ENCODE assay signal across 35 cellular contexts in genomic region chr12:50263832-50264231, GRCh38. TPM values are rescaled to one million over a fixed set of nuclear protein-coding genes. Genes with fewer than 3 reads are reported as not detected.
A peak's percentile ranks its signal among the peaks of the same experiment; 100 is the strongest.
DNase-seq lines count a peak whose midpoint lies in the region; ATAC-seq, FAIRE-seq and TF ChIP-seq lines count a peak whose summit lies in the region.
"Had no signal": no experiment of that assay in that cellular context is flagged by ENCODE, and none has a peak within 500 bp of the region (broad histone marks: within the 10 kb centered on the region; RNA-seq: fewer than 3 reads in every experiment).

No MANE protein-coding gene starts in this region.

- in situ Hi-C loops in Panc1 (cut with HindIII; ENCODE audit: low pct_unique_long_range_greater_than_20kb, low sequenced_read_pairs) (no loop called here), K562 (cut with MboI) (no loop called here)

- H3K4me3 ChIP-seq in SK-N-SH (ENCODE audit: low read depth in 2 of 2, low read length in 1 of 2) (no peak overlapping the region), HEK293 (ENCODE audit: low read depth, low read length) (no peak overlapping the region), Panc1 (ENCODE audit: low read depth in 2 of 2, low read length in 2 of 2) (no peak overlapping the region), K562 (no peak overlapping the region), tibial nerve (no peak overlapping the region)
- H3K4me3 ChIP-seq: A549; BLaER1; BLaER1 treated with 17β-estradiol and CSF1 and Interleukin-3, amounts not matched to agents 10 nM and 100 nM had no signal

- TF ChIP-seq POLR2A in K562 (conservative IDR thresholded peaks at IDR 0.05), result no peak
- no peak for TF ChIP-seq POLR2A in tibial nerve (IDR thresholded peaks at IDR 0.05)

- H3K27me3 ChIP-seq in SK-N-SH (ENCODE audit: insufficient read depth) (no peaks in the 10 kb centered on the region), Panc1 (ENCODE audit: control insufficient read depth, insufficient read depth, low read length) (no peaks in the 10 kb centered on the region), K562 (ENCODE audit: control insufficient read depth in 2 of 2, insufficient read depth in 2 of 2, low read length in 2 of 2) (no peaks in the 10 kb centered on the region), tibial nerve (no peaks in the 10 kb centered on the region)
- H3K27me3 ChIP-seq: BE2C; BLaER1; BLaER1 treated with 17β-estradiol and CSF1 and Interleukin-3, amounts not matched to agents 10 nM and 100 nM had no signal

- POLR2A ChIA-PET in SK-N-SH (lab: Yijun Ruan, JAX) (no interaction called here), HEK293 (lab: Yijun Ruan, JAX) (no interaction called here), Panc1 (lab: Charles Lee) (no interaction called here), K562 (lab: Yijun Ruan, JAX) (no interaction called here)

- H3K27ac ChIP-seq in SK-N-SH (ENCODE audit: low read depth in 2 of 2, low read length in 1 of 2), result no peak overlapping the region
- H3K27ac ChIP-seq in HEK293 (ENCODE audit: extremely low read depth, low read depth, low read length), result no peak overlapping the region
- H3K27ac ChIP-seq in Panc1 (ENCODE audit: low read length), result peak overlapping the region; percentile 14; the same call in 1 of the 2 replicates
- H3K27ac ChIP-seq in K562 (ENCODE audit: extremely low read depth, low read depth, low read length), result no peak overlapping the region
- H3K27ac ChIP-seq in tibial nerve, result no peak overlapping the region
- H3K27ac ChIP-seq: 22Rv1; A549; BLaER1; BLaER1 treated with 17β-estradiol and CSF1 and Interleukin-3, amounts not matched to agents 10 nM and 100 nM; C4-2B had no signal

- intact Hi-C loops in Panc1 (cut with micrococcal nuclease; ENCODE audit: unreplicated experiment), result no loop called here
- intact Hi-C loops in K562 (cut with micrococcal nuclease), result loop anchor here (5.0 kb wide), 1 partner anchor 48 kb away; no protein-coding TSS in a partner anchor

- H3K4me1 ChIP-seq in SK-N-SH (ENCODE audit: control insufficient read depth in 1 of 2, insufficient read depth in 2 of 2, low read depth in 1 of 2, low read length in 1 of 2), result peaks cover 3 to 9% of the 10 kb centered on the region in 2 experiments; a peak in 2 of 4 replicates
- peaks cover 8% of the 10 kb centered on the region; the same call in 1 of the 2 replicates for H3K4me1 ChIP-seq in HEK293 (ENCODE audit: control insufficient read depth, insufficient read depth, low read length)
- peaks cover 45% of the 10 kb centered on the region for H3K4me1 ChIP-seq in Panc1 (ENCODE audit: control insufficient read depth, insufficient read depth, low read length)
- H3K4me1 ChIP-seq in K562 (replicated peaks in 1 of 2; ENCODE audit: control insufficient read depth in 2 of 2, insufficient read depth in 2 of 2, low read length in 2 of 2), result peaks cover 4 to 10% of the 10 kb centered on the region in 2 experiments; a peak in 3 of 5 replicates
- peaks cover 0 to 21% (median 11%) of the 10 kb centered on the region in 4 donors for H3K4me1 ChIP-seq in tibial nerve

- no peaks in the 10 kb centered on the region for H3K9me2 ChIP-seq in SK-N-SH

- FAIRE-seq in K562 (lab: Jason Lieb, UNC), result no peak
- FAIRE-seq: A204.1, A549, D721Med had no signal

- H3K4me2 ChIP-seq in SK-N-SH (no peak overlapping the region), K562 (ENCODE audit: insufficient read depth, low read length) (no peak overlapping the region)
- H3K4me2 ChIP-seq: A549; BLaER1; BLaER1 treated with 17β-estradiol and CSF1 and Interleukin-3, amounts not matched to agents 10 nM and 100 nM had no signal

- no peaks in the 10 kb centered on the region for H3K9me1 ChIP-seq in K562 (ENCODE audit: control insufficient read depth, insufficient read depth, low read length)

- BruUV-seq in Panc1 (replicated peaks; lab: Mats Ljungman, UMichigan) (no TSS peak), K562 (replicated peaks; lab: Mats Ljungman, UMichigan) (no TSS peak)

- H3K36me3 ChIP-seq in SK-N-SH (replicated peaks in 1 of 2; ENCODE audit: control insufficient read depth in 1 of 2, insufficient read depth in 2 of 2, low read length in 1 of 2) (no peaks in the 10 kb centered on the region), HEK293 (ENCODE audit: control insufficient read depth in 2 of 2, insufficient read depth in 1 of 2, low read length in 2 of 2) (no peaks in the 10 kb centered on the region), Panc1 (ENCODE audit: control insufficient read depth, insufficient read depth, low read length) (no peaks in the 10 kb centered on the region), K562 (ENCODE audit: control insufficient read depth, insufficient read depth, low read length) (no peaks in the 10 kb centered on the region), tibial nerve (peaks cover 0 to 7% (median 0%) of the 10 kb centered on the region in 3 donors)
- H3K36me3 ChIP-seq: BE2C; BLaER1; BLaER1 treated with 17β-estradiol and CSF1 and Interleukin-3, amounts not matched to agents 10 nM and 100 nM had no signal

- no peak overlapping the region for H2AFZ ChIP-seq in SK-N-SH (ENCODE audit: low read depth)
- no peak overlapping the region for H2AFZ ChIP-seq in K562 (ENCODE audit: low read depth, low read length)

- H4K20me1 ChIP-seq in SK-N-SH (ENCODE audit: insufficient read depth) (no peaks in the 10 kb centered on the region), K562 (replicated peaks; ENCODE audit: control insufficient read depth, insufficient read depth, low read length) (no peaks in the 10 kb centered on the region)
- H4K20me1 ChIP-seq: BLaER1; BLaER1 treated with 17β-estradiol and CSF1 and Interleukin-3, amounts not matched to agents 10 nM and 100 nM had no signal

- H3K9ac ChIP-seq in SK-N-SH, result no peak overlapping the region
- no peak overlapping the region for H3K9ac ChIP-seq in K562 (ENCODE audit: insufficient read depth in 1 of 2, low read depth in 2 of 2, low read length in 2 of 2)
- H3K9ac ChIP-seq: BLaER1; BLaER1 treated with 17β-estradiol and CSF1 and Interleukin-3, amounts not matched to agents 10 nM and 100 nM had no signal

- CTCF ChIA-PET in SK-N-SH (lab: Yijun Ruan, JAX) (no interaction called here), HEK293 (lab: Yijun Ruan, JAX) (no interaction called here), Panc1 (lab: Charles Lee) (no interaction called here), K562 (lab: Yijun Ruan, JAX; ENCODE audit: low intra/inter-chr PET ratio) (no interaction called here)

- no peak for ATAC-seq in SK-N-SH treated with all-trans-retinoic acid at 6 μM for 48 hours
- ATAC-seq in Panc1, result no peak
- ATAC-seq in K562, result no peak
- ATAC-seq: A549; CD8-positive, alpha-beta T cell had no signal

- H3K9me3 ChIP-seq in SK-N-SH (no peaks in the 10 kb centered on the region), HEK293 (ENCODE audit: control insufficient read depth, insufficient read depth, low read depth, low read length) (no peaks in the 10 kb centered on the region), Panc1 (ENCODE audit: control insufficient read depth, insufficient read depth, low read depth, low read length) (no peaks in the 10 kb centered on the region), K562 (replicated peaks; ENCODE audit: control insufficient read depth, insufficient read depth, low read depth, low read length) (no peaks in the 10 kb centered on the region), tibial nerve (no peaks in the 10 kb centered on the region)
- H3K9me3 ChIP-seq: A549, BE2C, Caco-2 had no signal

- TF ChIP-seq CTCF in SK-N-SH (IDR thresholded peaks at IDR 0.05) (no peak), HEK293 (tag by site-specific recombination; IDR thresholded peaks at IDR 0.05) (no peak), Panc1 (IDR thresholded peaks at IDR 0.05) (no peak), K562 (IDR thresholded peaks at IDR 0.05 in 2 of 3, conservative IDR thresholded peaks at IDR 0.05 in 1 of 3; ENCODE audit: insufficient read depth in 2 of 3, low read depth in 1 of 3, low read length in 3 of 3) (no peak), tibial nerve (IDR thresholded peaks at IDR 0.05) (no peak)

- H3K79me2 ChIP-seq in SK-N-SH (ENCODE audit: insufficient read depth), result no peaks in the 10 kb centered on the region
- H3K79me2 ChIP-seq in K562 (ENCODE audit: control insufficient read depth, insufficient read depth, low read length), result no peaks in the 10 kb centered on the region

- DNase-seq in SK-N-SH (no peak), Panc1 (ENCODE audit: low read depth, low spot score) (no peak), K562 (ENCODE audit: extremely low read depth in 1 of 4, low spot score in 3 of 4) (no peak), NCI-H526 treated with DMSO at 0.1 percent for 48 hours (lab: John Stamatoyannopoulos, UW) (no peak), tibial nerve (ENCODE audit: low spot score in 2 of 2) (no peak)
- DNase-seq in activated T-cell treated with anti-CD3 and anti-CD28 coated beads, Interleukin-2, amount 50 U/mL, for 1 hour, result no peak
- DNase-seq: 8988T; ACHN; AML-193; BE2C; C1 segment of cervical spinal cord; Caco-2; Calu3; CD4-positive, alpha-beta memory T cell; CD4-positive, alpha-beta T cell; CD4-positive, CD25-positive, alpha-beta regulatory T cell; CD8-positive, alpha-beta memory T cell; CD8-positive, alpha-beta T cell; COR-L47; DMS 273 treated with DMSO at 0.1 percent for 48 hours; DMS153; DMS53; DMS79; DMS79 treated with DMSO at 0.1 percent for 48 hours; DND-41; EL had no signal

- no peaks in the 10 kb centered on the region for H3F3A ChIP-seq in SK-N-SH (replicated peaks; ENCODE audit: insufficient read depth)

- 95% methylated on average over 2 of the region's 2 CpGs for WGBS in SK-N-SH (ENCODE audit: low lambda C conversion rate)
- WGBS in K562 (ENCODE audit: insufficient coverage, low coverage, missing lambda C conversion rate), result 89% methylated on average over 2 of the region's 2 CpGs
- 94 to 95% methylated on average over 2 of the region's 2 CpGs for WGBS in tibial nerve, 2 donors

- no peak for TF ChIP-seq EP300 in SK-N-SH (IDR thresholded peaks at IDR 0.05; ENCODE audit: borderline replicate concordance in 1 of 2, low read depth in 1 of 2, low read length in 1 of 2)
- TF ChIP-seq EP300 in K562 (IDR thresholded peaks at IDR 0.05; ENCODE audit: low read length), result no peak
- TF ChIP-seq EP300 in tibial nerve (IDR thresholded peaks at IDR 0.05), result no peak

- TF ChIP-seq RAD21 in SK-N-SH (IDR thresholded peaks at IDR 0.05; ENCODE audit: low read length), result no peak
- TF ChIP-seq RAD21 in K562 (CRISPR knock-in tag; conservative IDR thresholded peaks at IDR 0.05 in 1 of 2, IDR thresholded peaks at IDR 0.05 in 1 of 2), result no peak

RNA-seq across cellular contexts. Expression of gene LIMA1, which starts 19.5 kb away (rescaled TPM):
- polyA plus RNA-seq in SK-N-SH (2012; rRNA removed) (96.6 and 148 TPM in 2 replicates), K562 (2011; rRNA removed) (24.0 and 37.8 TPM in 2 replicates), K562 (2014; fragmentation: Illumina TruSeq; extraction: Trizol) (34.0 and 37.0 TPM in 2 replicates), K562 (2014; fragmentation: Nextera tagmentation; extraction: Ambion mirVana) (10 to 100 TPM; 20.2 to 23.7 TPM), K562 (2014; rRNA removed) (24.8 and 27.3 TPM in 2 replicates)
- 115 and 130 TPM in 2 replicates for polyA plus RNA-seq in SK-N-SH (2012; cell fraction: cytosol; rRNA removed)
- polyA plus RNA-seq in SK-N-SH (2012; cell fraction: nucleus; rRNA removed), result 210 and 318 TPM in 2 replicates
- total RNA-seq in Panc1 (2021; ENCODE audit: unreplicated experiment) (155 TPM), K562 (2014; rRNA removed) (24.7 and 28.3 TPM in 2 replicates), K562 (2014; rRNA removed; fragmentation: Illumina TruSeq; extraction: Trizol) (31.5 and 41.1 TPM in 2 replicates), K562 (2015; rRNA removed; fragmentation: Illumina TruSeq; extraction: Trizol) (22.5 and 24.4 TPM in 2 replicates), K562 (2021) (22.7 and 24.2 TPM in 2 replicates), tibial nerve (100 to 1,000 TPM in 3 of 4 donors, 10 to 100 TPM in 1; 87.7 to 213 (median 152) TPM)
- polyA plus RNA-seq in Panc1 (2012; ENCODE audit: insufficient read length), result 69.9 TPM
- 69.0 and 93.4 TPM in 2 replicates for total RNA-seq in K562 (2011; cell fraction: chromatin; rRNA removed; ENCODE audit: low replicate concordance)
- 30.0 and 30.2 TPM in 2 replicates for total RNA-seq in K562 (2011; cell fraction: nucleolus; rRNA removed)
- 42.2 and 56.2 TPM in 2 replicates for total RNA-seq in K562 (2011; cell fraction: nucleoplasm; rRNA removed)
- 8.2 and 9.2 TPM in 2 replicates for polyA plus RNA-seq in K562 (2011; cell fraction: cytosol; rRNA removed)
- polyA plus RNA-seq in K562 (2011; cell fraction: nucleus; rRNA removed), result 21.7 and 22.5 TPM in 2 replicates
- polyA plus RNA-seq in K562 (2012), result 16.3 and 16.8 TPM in 2 replicates
- 31.8 and 43.7 TPM in 2 replicates for polyA minus RNA-seq in K562 (2011; rRNA and poly(A)+ RNA removed)
- polyA minus RNA-seq in K562 (2011; cell fraction: cytosol; rRNA and poly(A)+ RNA removed), result 12.8 and 24.0 TPM in 2 replicates
- 12.5 and 22.5 TPM in 2 replicates for polyA minus RNA-seq in K562 (2011; cell fraction: nucleus; rRNA and poly(A)+ RNA removed)
